In genomic region chr10:100481462-100482081, GRCh38 we compare ENCODE assay signal across 1 cellular context.
TF ChIP-seq lines count a peak whose summit lies in the region.

No MANE protein-coding gene starts in this region.

TF ChIP-seq in GM12878, 131 proteins besides CTCF, POLR2A, EP300 and RAD21:
- no peak for TF ChIP-seq EED (IDR thresholded peaks at IDR 0.05; ENCODE audit: low read depth)
- TF ChIP-seq SP1 (IDR thresholded peaks at IDR 0.05; ENCODE audit: low read depth, low read length) = peak; percentile 84
- peak in 1 of 2 experiments; percentile 82; a peak in 1 of 4 replicates for TF ChIP-seq CEBPB (IDR thresholded peaks at IDR 0.05; ENCODE audit: borderline replicate concordance in 1 of 2, low read depth in 2 of 2, low read length in 2 of 2)
- TF ChIP-seq RFX5 (IDR thresholded peaks at IDR 0.05; ENCODE audit: low read depth, low read length) = peak; percentile 99
- TF ChIP-seq CHD4 (IDR thresholded peaks at IDR 0.05) = no peak
- peak; percentile 62 for TF ChIP-seq NFYA (IDR thresholded peaks at IDR 0.05; ENCODE audit: borderline replicate concordance, low read depth, low read length)
- TF ChIP-seq CREM (IDR thresholded peaks at IDR 0.05; ENCODE audit: low read depth) = peak; percentile 96
- TF ChIP-seq CHD2 (IDR thresholded peaks at IDR 0.05; ENCODE audit: borderline replicate concordance, low read depth, low read length) = peak; percentile 75; the same call in 1 of the 2 replicates
- 0 out of 3 replicates have a peak, but pooled peaks of 1 of the 2 experiments have one; percentile 9 for TF ChIP-seq EGR1 (IDR thresholded peaks at IDR 0.05; ENCODE audit: borderline replicate concordance in 1 of 2, low read depth in 2 of 2, low read length in 2 of 2)
- TF ChIP-seq NBN (IDR thresholded peaks at IDR 0.05) = peak; percentile 48; the same call in 1 of the 2 replicates
- peak; percentile 96 for TF ChIP-seq CREB1 (IDR thresholded peaks at IDR 0.05; ENCODE audit: low read depth)
- TF ChIP-seq HDGF (IDR thresholded peaks at IDR 0.05) = no peak
- peak; percentile 96 for TF ChIP-seq BHLHE40 (IDR thresholded peaks at IDR 0.05; ENCODE audit: borderline replicate concordance in 1 of 2, low read depth in 2 of 2, low read length in 1 of 2)
- 0 out of 2 replicates have a peak, but pooled peaks have one; percentile 52 for TF ChIP-seq MAX (IDR thresholded peaks at IDR 0.05; ENCODE audit: low read depth, low read length)
- peak; percentile 24 for TF ChIP-seq FOS (IDR thresholded peaks at IDR 0.05; ENCODE audit: borderline replicate concordance, extremely low read depth, insufficient read length)
- no peak for TF ChIP-seq NR2C2 (IDR thresholded peaks at IDR 0.05; ENCODE audit: borderline replicate concordance, control insufficient read depth, insufficient read length, low read depth)
TF ChIP-seq in GM12878: peak in this region for 12.
